In the genomic region with DNA sequence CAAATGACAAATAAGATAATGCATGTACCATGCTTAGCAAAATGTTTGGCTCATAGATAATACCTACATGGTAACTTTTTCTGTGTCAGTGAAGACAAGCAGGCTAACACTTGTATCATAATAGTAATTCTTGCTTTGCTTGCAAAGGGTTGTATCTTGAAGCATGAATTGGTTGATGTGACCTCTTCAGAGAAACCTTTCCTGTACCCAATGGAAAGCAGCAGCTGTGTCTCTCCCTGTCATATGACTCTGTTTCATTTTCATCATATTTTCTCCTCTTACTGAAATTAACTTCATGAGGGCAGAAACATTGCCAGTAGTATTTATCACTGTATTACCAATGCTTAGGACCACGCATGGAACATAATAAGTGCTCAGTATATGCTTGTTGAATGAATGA, we compare ENCODE assay signal across 25 cellular contexts. TPM values are rescaled to one million over a fixed set of nuclear protein-coding genes. Genes with fewer than 3 reads are reported as not detected.
"Had no signal": no experiment of that assay in that cellular context is flagged by ENCODE, and none has a peak within 500 bp of the region (broad histone marks: within the 10 kb centered on the region; RNA-seq: fewer than 3 reads in every experiment).

No MANE protein-coding gene starts in this region.

- H3K27me3 ChIP-seq: gastrocnemius medialis, hepatocyte, left lung, right atrium auricular region, testis had no signal

- H3K36me3 ChIP-seq: gastrocnemius medialis, left lung, prostate gland, right atrium auricular region, tibial artery had no signal

- DNase-seq: dorsolateral prefrontal cortex; effector CD4-positive, alpha-beta T cell; gastrocnemius medialis; head of caudate nucleus; left cardiac atrium; left lung; mesenchymal stem cell; mucosa of descending colon; naive B cell; nephron progenitor cell; nucleus accumbens; stimulated activated CD4-positive, alpha-beta T cell treated with anti-CD3 and anti-CD28 coated beads, Interleukin-2, amount 100 ng/mL, for 24 hours; stimulated activated CD4-positive, alpha-beta T cell treated with anti-CD3 and anti-CD28 coated beads, Interleukin-4, amount 100 ng/mL, for 24 hours; stimulated activated naive CD4-positive, alpha-beta T cell treated with Interleukin-2 at 50 U/mL for 16 hours; substantia nigra; testis; tibial artery had no signal

- H3K27ac ChIP-seq: dorsolateral prefrontal cortex, gastrocnemius medialis, hepatocyte, left lung, prostate gland, right atrium auricular region, testis, tibial artery had no signal

- H2AFZ ChIP-seq: hepatocyte had no signal

- H3K4me1 ChIP-seq: gastrocnemius medialis, left lung, prostate gland, right atrium auricular region, testis, tibial artery had no signal

- H3K9me3 Mint-ChIP-seq: mesothelial cell of epicardium; naive B cell; nephron progenitor cell; stimulated activated effector memory CD8-positive, alpha-beta T cell treated with anti-CD3 and anti-CD28 coated beads, Interleukin-12 subunit alpha, Interleukin-12 subunit beta, amount 100 ng/mL, for 72 hours; type B pancreatic cell had no signal

- H3K79me2 ChIP-seq: hepatocyte had no signal

- H3K36me3 Mint-ChIP-seq: mesothelial cell of epicardium; naive B cell; stimulated activated effector memory CD8-positive, alpha-beta T cell treated with anti-CD3 and anti-CD28 coated beads, Interleukin-12 subunit alpha, Interleukin-12 subunit beta, amount 100 ng/mL, for 72 hours; type B pancreatic cell had no signal

- H3K4me3 Mint-ChIP-seq: mesothelial cell of epicardium; naive B cell; nephron progenitor cell; stimulated activated effector memory CD8-positive, alpha-beta T cell treated with anti-CD3 and anti-CD28 coated beads, Interleukin-12 subunit alpha, Interleukin-12 subunit beta, amount 100 ng/mL, for 72 hours; type B pancreatic cell had no signal

- H3K4me3 ChIP-seq: dorsolateral prefrontal cortex, gastrocnemius medialis, hepatocyte, left lung, mucosa of descending colon, prostate gland, right atrium auricular region, testis, tibial artery had no signal

- H3K27ac Mint-ChIP-seq: mesothelial cell of epicardium; naive B cell; nephron progenitor cell; stimulated activated effector memory CD8-positive, alpha-beta T cell treated with anti-CD3 and anti-CD28 coated beads, Interleukin-12 subunit alpha, Interleukin-12 subunit beta, amount 100 ng/mL, for 72 hours; type B pancreatic cell had no signal

- H3K4me1 Mint-ChIP-seq: naive B cell; nephron progenitor cell; stimulated activated effector memory CD8-positive, alpha-beta T cell treated with anti-CD3 and anti-CD28 coated beads, Interleukin-12 subunit alpha, Interleukin-12 subunit beta, amount 100 ng/mL, for 72 hours had no signal

- H3K27me3 Mint-ChIP-seq: type B pancreatic cell had no signal

- H3K4me2 ChIP-seq: hepatocyte had no signal

RNA-seq across cellular contexts. Expression of a gene that starts 4.4 kb away (rescaled TPM):
- polyA plus RNA-seq: hepatocyte had no signal

RNA-seq across cellular contexts. Expression of a gene that starts 30.9 kb away (rescaled TPM):
- polyA plus RNA-seq: esophagus, hepatocyte, urinary bladder had no signal
